In genomic region chr6:108492131-108492766, GRCh38 we compare ENCODE assay signal across 8 cellular contexts.
DNase-seq lines count a peak whose midpoint lies in the region; ATAC-seq, FAIRE-seq and TF ChIP-seq lines count a peak whose summit lies in the region.

No MANE protein-coding gene starts in this region.

- H3F3A ChIP-seq in neural progenitor cell (ENCODE audit: low read depth): no peaks in the 10 kb centered on the region

- H3K56ac ChIP-seq in H9 (ENCODE audit: insufficient read length, low read depth, low read length): no peak overlapping the region

- no peak overlapping the region for H2AK5ac ChIP-seq in H9 (ENCODE audit: insufficient read length, low read length)

- POLR2A ChIA-PET in CD4-positive, alpha-beta T cell (lab: Charles Lee): no interaction called here

- H3K4me3 ChIP-seq in OCI-LY3 (ENCODE audit: low read length) (no peak overlapping the region), neural progenitor cell (no peak overlapping the region)

- H3K4me1 ChIP-seq in H9 (ENCODE audit: insufficient read depth, low read length): no peaks in the 10 kb centered on the region
- no peaks in the 10 kb centered on the region for H3K4me1 ChIP-seq in OCI-LY3 (ENCODE audit: low read length)
- H3K4me1 ChIP-seq in neural progenitor cell: no peaks in the 10 kb centered on the region

- no peak for DNase-seq in CD4-positive, alpha-beta T cell
- DNase-seq in H9 (no peak), neural progenitor cell (ENCODE audit: low spot score) (peak; percentile 54), ureter (ENCODE audit: low spot score) (no peak), NCI-H2081 treated with DMSO at 0.1 percent for 48 hours (lab: John Stamatoyannopoulos, UW) (no peak)

- no peak overlapping the region for H3K23ac ChIP-seq in H9 (ENCODE audit: insufficient read length, low read depth, low read length)

- no peak overlapping the region for H3K9ac ChIP-seq in H9 (ENCODE audit: extremely low read depth, insufficient read length, low read length)
- no peak overlapping the region for H3K9ac ChIP-seq in OCI-LY3 (ENCODE audit: low read length)
- no peak overlapping the region for H3K9ac ChIP-seq in neural progenitor cell

- no peak overlapping the region for H2BK15ac ChIP-seq in H9 (ENCODE audit: low read depth, low read length)

- H3K18ac ChIP-seq in H9 (ENCODE audit: insufficient read length, low read depth, low read length): no peak overlapping the region

- H4K5ac ChIP-seq in H9 (ENCODE audit: insufficient read length, low read depth, low read length): no peak overlapping the region

- intact Hi-C loops in CD4-positive, alpha-beta T cell (cut with DNase I, micrococcal nuclease): loop anchor here (2.0 kb wide), 1 partner anchor 379 kb away; no protein-coding TSS in a partner anchor

- H3K27ac Mint-ChIP-seq in CD4-positive, alpha-beta T cell: no peak overlapping the region
- H3K27ac Mint-ChIP-seq in H9: no peak overlapping the region
- no peak overlapping the region for H3K27ac Mint-ChIP-seq in neural progenitor cell

- H3K23me2 ChIP-seq in H9 (ENCODE audit: insufficient read length, low read depth, low read length, poor library complexity, severe bottlenecking): no peaks in the 10 kb centered on the region

- no peak overlapping the region for H3K4ac ChIP-seq in H9 (ENCODE audit: low read depth, low read length)

- no peak for ATAC-seq in CD4-positive, alpha-beta T cell (ENCODE audit: poor library complexity)
- ATAC-seq in GM19035 (IDR thresholded peaks at IDR 0.05; ENCODE audit: unreplicated experiment): no peak

- H3K79me2 ChIP-seq in H9 (ENCODE audit: insufficient read depth, low read length): no peaks in the 10 kb centered on the region
- H3K79me2 ChIP-seq in OCI-LY3 (ENCODE audit: low read length): no peaks in the 10 kb centered on the region
- H3K79me2 ChIP-seq in neural progenitor cell (ENCODE audit: low read depth): no peaks in the 10 kb centered on the region

- H3K4me3 Mint-ChIP-seq in CD4-positive, alpha-beta T cell: no peak overlapping the region
- no peak overlapping the region for H3K4me3 Mint-ChIP-seq in H9
- no peak overlapping the region for H3K4me3 Mint-ChIP-seq in neural progenitor cell

- H3K36me3 ChIP-seq in OCI-LY3 (replicated peaks; ENCODE audit: low read depth, low read length) (no peaks in the 10 kb centered on the region), neural progenitor cell (no peaks in the 10 kb centered on the region)

- FAIRE-seq in endometrium (lab: Jason Lieb, UNC): peak; percentile 60

- no peaks in the 10 kb centered on the region for H4K20me1 ChIP-seq in H9 (ENCODE audit: control insufficient read depth, insufficient read depth, insufficient read length)
- H4K20me1 ChIP-seq in OCI-LY3 (ENCODE audit: insufficient read depth, low read length): no peaks in the 10 kb centered on the region
- H4K20me1 ChIP-seq in neural progenitor cell (ENCODE audit: low read depth): no peaks in the 10 kb centered on the region

- H3K9me3 Mint-ChIP-seq in CD4-positive, alpha-beta T cell: no peaks in the 10 kb centered on the region
- no peaks in the 10 kb centered on the region for H3K9me3 Mint-ChIP-seq in H9
- no peaks in the 10 kb centered on the region for H3K9me3 Mint-ChIP-seq in neural progenitor cell

- CTCF ChIA-PET in CD4-positive, alpha-beta T cell (lab: Charles Lee): interaction anchor here (0.7 to 1.7 kb wide), 4 partner anchors 231 to 389 kb away, joined by 3 to 5 read pairs (median 4); partner anchors contain the start of gene SNX3

- H2AFZ ChIP-seq in H9 (ENCODE audit: low read length) (no peak overlapping the region), OCI-LY3 (ENCODE audit: low read depth, low read length) (no peak overlapping the region), neural progenitor cell (replicated peaks) (no peak overlapping the region)

- no peaks in the 10 kb centered on the region for H3K36me3 Mint-ChIP-seq in CD4-positive, alpha-beta T cell (ENCODE audit: low read depth)
- no peaks in the 10 kb centered on the region for H3K36me3 Mint-ChIP-seq in H9 (ENCODE audit: insufficient read depth in 1 of 3, low read depth in 3 of 3)
- no peaks in the 10 kb centered on the region for H3K36me3 Mint-ChIP-seq in neural progenitor cell

- H2BK120ac ChIP-seq in H9 (ENCODE audit: low read depth, low read length, poor library complexity, severe bottlenecking): no peak overlapping the region

- H3K4me2 ChIP-seq in H9 (ENCODE audit: insufficient read depth, insufficient read length, low read length): no peak overlapping the region
- H3K4me2 ChIP-seq in OCI-LY3 (ENCODE audit: low read length): no peak overlapping the region
- no peak overlapping the region for H3K4me2 ChIP-seq in neural progenitor cell

- no peaks in the 10 kb centered on the region for H3K27me3 ChIP-seq in CD4-positive, alpha-beta T cell (ENCODE audit: control insufficient read depth, insufficient read depth, low read length)
- H3K27me3 ChIP-seq in H9 (ENCODE audit: insufficient read depth, low read length): no peaks in the 10 kb centered on the region
- no peaks in the 10 kb centered on the region for H3K27me3 ChIP-seq in OCI-LY3 (ENCODE audit: low read depth, low read length)
- no peaks in the 10 kb centered on the region for H3K27me3 ChIP-seq in neural progenitor cell

- TF ChIP-seq CTCF in CD4-positive, alpha-beta T cell (IDR thresholded peaks at IDR 0.05): peak; percentile 54
- TF ChIP-seq CTCF in H9 (conservative IDR thresholded peaks at IDR 0.05): peak; percentile 69
- peak; percentile 66 for TF ChIP-seq CTCF in OCI-LY3 (IDR thresholded peaks at IDR 0.05; ENCODE audit: low read depth, low read length)
- peak; percentile 74 for TF ChIP-seq CTCF in neural progenitor cell (IDR thresholded peaks at IDR 0.05)

- H4K91ac ChIP-seq in H9 (ENCODE audit: insufficient read length, low read depth, low read length): no peak overlapping the region

- H3K79me1 ChIP-seq in H9 (ENCODE audit: insufficient read depth, low read depth, low read length, poor library complexity, severe bottlenecking): no peaks in the 10 kb centered on the region

- H2BK5ac ChIP-seq in H9 (ENCODE audit: insufficient read length, low read length): no peak overlapping the region

- no peak overlapping the region for H3K14ac ChIP-seq in H9 (ENCODE audit: insufficient read depth, low read length)

- H3T11ph ChIP-seq in H9 (ENCODE audit: low read length): no peak overlapping the region

- H3K27me3 Mint-ChIP-seq in CD4-positive, alpha-beta T cell: no peaks in the 10 kb centered on the region
- H3K27me3 Mint-ChIP-seq in H9 (ENCODE audit: low read depth): peaks cover 2% of the 10 kb centered on the region; the same call in 1 of the 2 replicates
- no peaks in the 10 kb centered on the region for H3K27me3 Mint-ChIP-seq in neural progenitor cell (ENCODE audit: insufficient read depth, low read depth)

- H2BK20ac ChIP-seq in H9 (ENCODE audit: low read depth, low read length, poor library complexity, severe bottlenecking): no peak overlapping the region

- no peaks in the 10 kb centered on the region for H3K9me3 ChIP-seq in CD4-positive, alpha-beta T cell (ENCODE audit: control insufficient read depth, low read length)
- H3K9me3 ChIP-seq in H9 (ENCODE audit: control insufficient read depth, low read depth, low read length): no peaks in the 10 kb centered on the region
- H3K9me3 ChIP-seq in OCI-LY3 (ENCODE audit: insufficient read depth, low read length): no peaks in the 10 kb centered on the region
- H3K9me3 ChIP-seq in neural progenitor cell (ENCODE audit: low read depth): no peaks in the 10 kb centered on the region

- H2BK12ac ChIP-seq in H9 (ENCODE audit: insufficient read length, low read depth, low read length): no peak overlapping the region

- no peaks in the 10 kb centered on the region for H3K4me1 Mint-ChIP-seq in CD4-positive, alpha-beta T cell (ENCODE audit: low read depth)
- H3K4me1 Mint-ChIP-seq in H9 (no peaks in the 10 kb centered on the region), neural progenitor cell (no peaks in the 10 kb centered on the region)

- H4K8ac ChIP-seq in H9 (replicated peaks; ENCODE audit: insufficient read length, low read depth, low read length): no peak overlapping the region

- H3K27ac ChIP-seq in CD4-positive, alpha-beta T cell (ENCODE audit: low read depth, low read length): no peak overlapping the region
- H3K27ac ChIP-seq in H9 (ENCODE audit: insufficient read length, low read depth, low read length) (no peak overlapping the region), OCI-LY3 (ENCODE audit: low read length) (no peak overlapping the region), neural progenitor cell (no peak overlapping the region)
